In genomic region chr4:41200486-41201017, GRCh38 we compare ENCODE assay signal across 15 cellular contexts. TPM values are rescaled to one million over a fixed set of nuclear protein-coding genes. Genes with fewer than 3 reads are reported as not detected.
"Had no signal": no experiment of that assay in that cellular context is flagged by ENCODE, and none has a peak within 500 bp of the region (broad histone marks: within the 10 kb centered on the region; RNA-seq: fewer than 3 reads in every experiment).

No MANE protein-coding gene starts in this region.

- H3K27ac ChIP-seq: body of pancreas, SK-N-MC had no signal

- ATAC-seq: activated CD8-positive, alpha-beta memory T cell treated with anti-CD3 and anti-CD28 coated beads, Interleukin-2, amount 10 ng/mL, durations not matched to agents 7 days and 5 days; activated T-helper 17 cell treated with anti-CD3 and anti-CD28 coated beads, Interleukin-2, amount 50 U/mL, for 72 hours; body of pancreas; esophagus mucosa; stimulated activated naive CD8-positive, alpha-beta T cell treated with anti-CD3 and anti-CD28 coated beads, Interleukin-15, Interleukin-2, amounts not matched to agents 100 U/mL and 50 U/mL, for 24 hours; T-cell had no signal

- H3K27me3 ChIP-seq: body of pancreas had no signal

- H3K4me3 ChIP-seq: body of pancreas, coronary artery, lung, SK-N-MC had no signal

- H3K9me3 ChIP-seq: body of pancreas had no signal

- DNase-seq: activated B cell treated with CpG ODN at 0.5 μM for 24 hours; activated CD4-positive, alpha-beta memory T cell treated with anti-CD3 and anti-CD28 coated beads, Interleukin-2, amount 10 ng/mL, durations not matched to agents 7 days and 5 days; activated CD4-positive, alpha-beta T cell treated with anti-CD3 and anti-CD28 coated beads for 4 hours; activated CD8-positive, alpha-beta memory T cell treated with anti-CD3 and anti-CD28 coated beads, Interleukin-2, amount 10 ng/mL, durations not matched to agents 7 days and 5 days; activated naive CD4-positive, alpha-beta T cell; body of pancreas; central memory CD4-positive, alpha-beta T cell; stimulated activated CD4-positive, alpha-beta T cell treated with anti-CD3 and anti-CD28 coated beads, Interleukin-2, amount 100 ng/mL, for 24 hours; stimulated activated naive CD8-positive, alpha-beta T cell treated with anti-CD3 and anti-CD28 coated beads, Interleukin-15, Interleukin-2, amounts not matched to agents 100 U/mL and 50 U/mL, for 24 hours; T-cell had no signal

RNA-seq across cellular contexts. Expression of gene UCHL1, which starts 56.2 kb away (rescaled TPM):
- total RNA-seq: activated CD4-positive, alpha-beta memory T cell treated with anti-CD3 and anti-CD28 coated beads, Interleukin-2, amount 10 ng/mL, durations not matched to agents 7 days and 5 days had no signal
